20 cellular contexts compared by ENCODE assay signal in genomic region chr4:58665649-58666048, GRCh38.
"Had no signal": no experiment of that assay in that cellular context is flagged by ENCODE, and none has a peak within 500 bp of the region (broad histone marks: within the 10 kb centered on the region; RNA-seq: fewer than 3 reads in every experiment).

No MANE protein-coding gene starts in this region.

- H3K4me3 Mint-ChIP-seq: naive thymus-derived CD4-positive, alpha-beta T cell; nephron progenitor cell; stimulated activated effector memory CD8-positive, alpha-beta T cell treated with anti-CD3 and anti-CD28 coated beads, Interleukin-12 subunit alpha, Interleukin-12 subunit beta, amount 100 ng/mL, for 72 hours had no signal

- H3K4me3 ChIP-seq: heart left ventricle, lung, psoas muscle, right lobe of liver, suprapubic skin, thyroid gland, upper lobe of left lung, uterus had no signal

- H3K9me3 ChIP-seq: right lobe of liver, thyroid gland, upper lobe of left lung, uterus had no signal

- H3K27me3 ChIP-seq: heart left ventricle, right lobe of liver, suprapubic skin, thyroid gland, upper lobe of left lung, uterus had no signal

- H3K27me3 Mint-ChIP-seq: naive thymus-derived CD4-positive, alpha-beta T cell had no signal

- ATAC-seq: esophagus mucosa; heart left ventricle; left colon; left ventricle myocardium superior; naive thymus-derived CD4-positive, alpha-beta T cell; psoas muscle; right lobe of liver; stimulated activated effector memory CD8-positive, alpha-beta T cell treated with anti-CD3 and anti-CD28 coated beads, Interleukin-12 subunit alpha, Interleukin-12 subunit beta, amount 100 ng/mL, for 72 hours; stimulated activated naive CD8-positive, alpha-beta T cell treated with anti-CD3 and anti-CD28 coated beads, Interleukin-15, Interleukin-2, amounts not matched to agents 100 U/mL and 50 U/mL, for 24 hours had no signal

- H3K27ac ChIP-seq: heart left ventricle, psoas muscle, right lobe of liver, suprapubic skin, thyroid gland, upper lobe of left lung, uterus had no signal

- DNase-seq: dermis blood vessel endothelial cell; heart left ventricle; hippocampal formation; left colon; left ventricle myocardium superior; naive thymus-derived CD4-positive, alpha-beta T cell; nephron progenitor cell; psoas muscle; retina; right lobe of liver; stimulated activated CD4-positive, alpha-beta T cell treated with anti-CD3 and anti-CD28 coated beads, Interleukin-4, amount 100 ng/mL, for 1 hour; stimulated activated CD8-positive, alpha-beta memory T cell treated with anti-CD3 and anti-CD28 coated beads, Interleukin-4, amount 100 ng/mL, for 48 hours; stimulated activated naive CD8-positive, alpha-beta T cell treated with anti-CD3 and anti-CD28 coated beads, Interleukin-15, Interleukin-2, amounts not matched to agents 100 U/mL and 50 U/mL, for 24 hours; thyroid gland; upper lobe of left lung; uterus had no signal

- H3K4me1 ChIP-seq: heart left ventricle, psoas muscle, right lobe of liver, suprapubic skin, thyroid gland, upper lobe of left lung, uterus had no signal

- H3K27ac Mint-ChIP-seq: naive thymus-derived CD4-positive, alpha-beta T cell; nephron progenitor cell; stimulated activated effector memory CD8-positive, alpha-beta T cell treated with anti-CD3 and anti-CD28 coated beads, Interleukin-12 subunit alpha, Interleukin-12 subunit beta, amount 100 ng/mL, for 72 hours had no signal

- H3K36me3 Mint-ChIP-seq: naive thymus-derived CD4-positive, alpha-beta T cell; stimulated activated effector memory CD8-positive, alpha-beta T cell treated with anti-CD3 and anti-CD28 coated beads, Interleukin-12 subunit alpha, Interleukin-12 subunit beta, amount 100 ng/mL, for 72 hours had no signal

- H3K4me1 Mint-ChIP-seq: naive thymus-derived CD4-positive, alpha-beta T cell; nephron progenitor cell; stimulated activated effector memory CD8-positive, alpha-beta T cell treated with anti-CD3 and anti-CD28 coated beads, Interleukin-12 subunit alpha, Interleukin-12 subunit beta, amount 100 ng/mL, for 72 hours had no signal

- H3K36me3 ChIP-seq: heart left ventricle, right lobe of liver, suprapubic skin, thyroid gland, upper lobe of left lung, uterus had no signal
